Comparison of ENCODE assay signal across 11 cellular contexts in the genomic region with DNA sequence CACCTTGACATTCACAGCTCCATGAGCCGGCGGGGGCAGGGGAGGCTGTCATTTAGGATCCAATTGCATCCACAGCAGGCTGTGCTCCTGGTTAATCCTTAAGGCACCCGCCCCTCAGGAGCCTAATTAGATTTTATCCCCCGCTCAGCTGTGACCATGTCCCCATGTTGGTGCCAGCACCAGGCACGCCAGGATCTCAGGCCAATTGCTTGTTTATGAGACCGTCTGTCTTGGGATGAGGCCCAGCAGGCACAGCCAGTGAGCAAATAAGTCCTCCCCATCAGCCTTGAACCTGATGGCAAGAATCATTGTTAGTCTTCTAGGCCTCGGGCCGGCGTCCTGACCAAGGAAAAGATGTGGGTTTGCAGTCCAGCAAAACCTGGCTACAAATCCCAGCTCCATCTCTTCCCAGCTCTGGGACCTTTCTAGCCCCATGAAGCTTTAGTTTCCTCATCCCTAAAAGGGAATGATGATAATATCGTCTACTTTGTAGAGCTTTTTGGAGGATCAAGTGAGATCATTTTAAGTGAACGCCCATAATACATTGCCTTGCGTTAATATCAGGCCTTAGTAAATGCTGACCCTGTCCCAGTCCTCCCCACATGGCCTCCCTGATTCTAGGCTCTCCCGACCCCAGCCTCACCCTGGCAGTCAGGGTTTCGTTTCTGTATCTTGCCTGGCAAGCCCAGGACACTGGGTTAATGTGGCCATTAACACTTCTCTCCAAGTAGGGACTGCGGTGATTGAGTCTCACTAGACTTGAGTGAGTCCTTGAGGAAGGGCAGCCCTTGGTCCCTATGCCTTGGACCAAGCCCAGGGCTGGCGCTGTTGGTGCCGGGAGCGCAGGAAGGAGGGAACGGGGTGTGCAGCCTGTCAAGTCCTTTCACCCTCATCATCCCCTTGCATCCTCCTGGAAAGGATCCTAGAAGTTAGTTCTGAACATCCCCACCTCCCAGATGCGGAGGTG. TPM values are rescaled to one million over a fixed set of nuclear protein-coding genes. Genes with fewer than 3 reads are reported as not detected.
DNase-seq lines count a peak whose midpoint lies in the region; ATAC-seq lines count a peak whose summit lies in the region.
"Had no signal": no experiment of that assay in that cellular context is flagged by ENCODE, and none has a peak within 500 bp of the region (broad histone marks: within the 10 kb centered on the region; RNA-seq: fewer than 3 reads in every experiment).

No MANE protein-coding gene starts in this region.

- H3K36me3 Mint-ChIP-seq in stimulated activated naive B cell treated with anti-CD40 and anti-IgM and Interleukin-4, amounts not matched to agents 10 μg/mL and 1 μg/mL and 100 μg/mL, for 72 hours = no peaks in the 10 kb centered on the region

- no peaks in the 10 kb centered on the region for H3K9me3 Mint-ChIP-seq in stimulated activated naive B cell treated with anti-CD40 and anti-IgM and Interleukin-4, amounts not matched to agents 10 μg/mL and 1 μg/mL and 100 μg/mL, for 72 hours
- H3K9me3 Mint-ChIP-seq: activated naive CD4-positive, alpha-beta T cell treated with anti-CD3 and anti-CD28 coated beads, Interleukin-2, amount 10 ng/mL, durations not matched to agents 7 days and 5 days had no signal

- H3K4me3 ChIP-seq in skeletal muscle satellite cell (ENCODE audit: low read length) = no peak overlapping the region

- peak overlapping the region; percentile 36 for H3K4me2 ChIP-seq in skeletal muscle satellite cell (ENCODE audit: low read length)

- H3K27ac Mint-ChIP-seq in stimulated activated naive B cell treated with anti-CD40 and anti-IgM and Interleukin-4, amounts not matched to agents 10 μg/mL and 1 μg/mL and 100 μg/mL, for 72 hours = no peak overlapping the region
- H3K27ac Mint-ChIP-seq: activated CD4-positive, alpha-beta T cell treated with anti-CD3 and anti-CD28 coated beads for 36 hours; activated naive CD4-positive, alpha-beta T cell treated with anti-CD3 and anti-CD28 coated beads, Interleukin-2, amount 10 ng/mL, durations not matched to agents 7 days and 5 days had no signal

- no peak for ATAC-seq in stimulated activated naive B cell treated with anti-CD40 and anti-IgM and Interleukin-4, amounts not matched to agents 10 μg/mL and 1 μg/mL and 100 μg/mL, for 72 hours (replicated peaks)
- ATAC-seq in GM21367 (IDR thresholded peaks at IDR 0.05; ENCODE audit: unreplicated experiment) (no peak), HG03159 (IDR thresholded peaks at IDR 0.05; ENCODE audit: unreplicated experiment) (no peak)

- no peak overlapping the region for H3K4me3 Mint-ChIP-seq in stimulated activated naive B cell treated with anti-CD40 and anti-IgM and Interleukin-4, amounts not matched to agents 10 μg/mL and 1 μg/mL and 100 μg/mL, for 72 hours
- H3K4me3 Mint-ChIP-seq: activated CD4-positive, alpha-beta T cell treated with anti-CD3 and anti-CD28 coated beads for 36 hours; activated naive CD4-positive, alpha-beta T cell treated with anti-CD3 and anti-CD28 coated beads, Interleukin-2, amount 10 ng/mL, durations not matched to agents 7 days and 5 days had no signal

- DNase-seq in NCI-H1092 (lab: John Stamatoyannopoulos, UW) (peak; percentile 33), cerebellar cortex (ENCODE audit: low spot score) (peak; percentile 99), left kidney (ENCODE audit: low read depth, low spot score) (peak; percentile 36), SHP77 treated with DMSO at 0.1 percent for 48 hours (lab: John Stamatoyannopoulos, UW) (no peak)
- DNase-seq in stimulated activated naive B cell treated with anti-CD40 and anti-IgM and Interleukin-4, amounts not matched to agents 10 μg/mL and 1 μg/mL and 100 μg/mL, for 72 hours = no peak

- H3K9ac ChIP-seq in skeletal muscle satellite cell (ENCODE audit: low read depth, low read length) = no peak overlapping the region

- H3K4me1 ChIP-seq in skeletal muscle satellite cell (ENCODE audit: control insufficient read depth, insufficient read depth, low read length) = peaks cover 2% of the 10 kb centered on the region
- H3K4me1 ChIP-seq: Caco-2 had no signal

- H3K27me3 ChIP-seq in skeletal muscle satellite cell (ENCODE audit: control insufficient read depth, insufficient read depth, low read length) = peaks cover 86% of the 10 kb centered on the region

- no peaks in the 10 kb centered on the region for H3K9me3 ChIP-seq in skeletal muscle satellite cell (replicated peaks; ENCODE audit: low read length)
- H3K9me3 ChIP-seq: Caco-2 had no signal

- H3K27me3 Mint-ChIP-seq in stimulated activated naive B cell treated with anti-CD40 and anti-IgM and Interleukin-4, amounts not matched to agents 10 μg/mL and 1 μg/mL and 100 μg/mL, for 72 hours = peaks cover 10 to 43% of the 10 kb centered on the region in 2 donors
- H3K27me3 Mint-ChIP-seq: activated CD4-positive, alpha-beta T cell treated with anti-CD3 and anti-CD28 coated beads for 36 hours had no signal

- no peaks in the 10 kb centered on the region for H3K36me3 ChIP-seq in skeletal muscle satellite cell (ENCODE audit: insufficient read depth, low read length)

- no peaks in the 10 kb centered on the region for H3K4me1 Mint-ChIP-seq in stimulated activated naive B cell treated with anti-CD40 and anti-IgM and Interleukin-4, amounts not matched to agents 10 μg/mL and 1 μg/mL and 100 μg/mL, for 72 hours
- H3K4me1 Mint-ChIP-seq: activated naive CD4-positive, alpha-beta T cell treated with anti-CD3 and anti-CD28 coated beads, Interleukin-2, amount 10 ng/mL, durations not matched to agents 7 days and 5 days had no signal

RNA-seq across cellular contexts. Expression of gene TP53I11, which starts 57.1 kb away (rescaled TPM):
- total RNA-seq in skeletal muscle satellite cell (2012; rRNA removed) = 1.0 and 7.0 TPM in 2 replicates

Comparison
In these comparisons a context has a peak if more than half of its experiments do, and no peak if none do; other contexts are left out.
1. DNase-seq: peak in NCI-H1092 (single experiment), cerebellar cortex (single experiment) and left kidney (single experiment); none in SHP77 treated with DMSO at 0.1 percent for 48 hours (single experiment) and stimulated activated naive B cell treated with anti-CD40 and anti-IgM and Interleukin-4, amounts not matched to agents 10 μg/mL and 1 μg/mL and 100 μg/mL, for 72 hours (single experiment).